1 cellular context compared by ENCODE assay signal in genomic region chr9:34664281-34665108, GRCh38.
A peak's percentile ranks its signal among the peaks of the same experiment; 100 is the strongest.
TF ChIP-seq lines count a peak whose summit lies in the region.

No MANE protein-coding gene starts in this region.

TF ChIP-seq in HepG2, 621 proteins besides CTCF, POLR2A, EP300 and RAD21 (continues in another document):
- TF ChIP-seq IKZF4 (CRISPR knock-in tag; IDR thresholded peaks at IDR 0.05; ENCODE audit: borderline replicate concordance, low read depth, not compliant biosample characterization): no peak
- TF ChIP-seq, protein P1, sequence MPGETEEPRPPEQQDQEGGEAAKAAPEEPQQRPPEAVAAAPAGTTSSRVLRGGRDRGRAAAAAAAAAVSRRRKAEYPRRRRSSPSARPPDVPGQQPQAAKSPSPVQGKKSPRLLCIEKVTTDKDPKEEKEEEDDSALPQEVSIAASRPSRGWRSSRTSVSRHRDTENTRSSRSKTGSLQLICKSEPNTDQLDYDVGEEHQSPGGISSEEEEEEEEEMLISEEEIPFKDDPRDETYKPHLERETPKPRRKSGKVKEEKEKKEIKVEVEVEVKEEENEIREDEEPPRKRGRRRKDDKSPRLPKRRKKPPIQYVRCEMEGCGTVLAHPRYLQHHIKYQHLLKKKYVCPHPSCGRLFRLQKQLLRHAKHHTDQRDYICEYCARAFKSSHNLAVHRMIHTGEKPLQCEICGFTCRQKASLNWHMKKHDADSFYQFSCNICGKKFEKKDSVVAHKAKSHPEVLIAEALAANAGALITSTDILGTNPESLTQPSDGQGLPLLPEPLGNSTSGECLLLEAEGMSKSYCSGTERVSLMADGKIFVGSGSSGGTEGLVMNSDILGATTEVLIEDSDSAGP (CRISPR knock-in tag; IDR thresholded peaks at IDR 0.05; ENCODE audit: borderline replicate concordance): peak; percentile 41; the same call in 1 of the 2 replicates
- TF ChIP-seq, protein P2, sequence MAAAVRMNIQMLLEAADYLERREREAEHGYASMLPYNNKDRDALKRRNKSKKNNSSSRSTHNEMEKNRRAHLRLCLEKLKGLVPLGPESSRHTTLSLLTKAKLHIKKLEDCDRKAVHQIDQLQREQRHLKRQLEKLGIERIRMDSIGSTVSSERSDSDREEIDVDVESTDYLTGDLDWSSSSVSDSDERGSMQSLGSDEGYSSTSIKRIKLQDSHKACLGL (CRISPR knock-in tag; IDR thresholded peaks at IDR 0.05): no peak
- TF ChIP-seq ZNF17 (CRISPR knock-in tag; IDR thresholded peaks at IDR 0.05): no peak
- 0 out of 2 replicates have a peak, but pooled peaks have one; percentile 23 for TF ChIP-seq ZNF644 (CRISPR knock-in tag; IDR thresholded peaks at IDR 0.05; ENCODE audit: low read depth)
- TF ChIP-seq CHCHD3 (CRISPR knock-in tag; IDR thresholded peaks at IDR 0.05): no peak
- no peak for TF ChIP-seq ZBTB46 (CRISPR knock-in tag; IDR thresholded peaks at IDR 0.05; ENCODE audit: borderline replicate concordance)
- no peak for TF ChIP-seq ZNF660 (CRISPR knock-in tag; IDR thresholded peaks at IDR 0.05; ENCODE audit: borderline replicate concordance, low read depth)
- TF ChIP-seq ESRRA (CRISPR knock-in tag; IDR thresholded peaks at IDR 0.05; ENCODE audit: low read depth): no peak
- TF ChIP-seq, protein P3, sequence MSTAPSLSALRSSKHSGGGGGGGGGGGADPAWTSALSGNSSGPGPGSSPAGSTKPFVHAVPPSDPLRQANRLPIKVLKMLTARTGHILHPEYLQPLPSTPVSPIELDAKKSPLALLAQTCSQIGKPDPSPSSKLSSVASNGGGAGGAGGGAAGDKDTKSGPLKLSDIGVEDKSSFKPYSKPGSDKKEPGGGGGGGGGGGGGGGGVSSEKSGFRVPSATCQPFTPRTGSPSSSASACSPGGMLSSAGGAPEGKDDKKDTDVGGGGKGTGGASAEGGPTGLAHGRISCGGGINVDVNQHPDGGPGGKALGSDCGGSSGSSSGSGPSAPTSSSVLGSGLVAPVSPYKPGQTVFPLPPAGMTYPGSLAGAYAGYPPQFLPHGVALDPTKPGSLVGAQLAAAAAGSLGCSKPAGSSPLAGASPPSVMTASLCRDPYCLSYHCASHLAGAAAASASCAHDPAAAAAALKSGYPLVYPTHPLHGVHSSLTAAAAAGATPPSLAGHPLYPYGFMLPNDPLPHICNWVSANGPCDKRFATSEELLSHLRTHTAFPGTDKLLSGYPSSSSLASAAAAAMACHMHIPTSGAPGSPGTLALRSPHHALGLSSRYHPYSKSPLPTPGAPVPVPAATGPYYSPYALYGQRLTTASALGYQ (CRISPR knock-in tag; IDR thresholded peaks at IDR 0.05): no peak
- TF ChIP-seq ARID2 (CRISPR knock-in tag; IDR thresholded peaks at IDR 0.05; ENCODE audit: borderline replicate concordance): no peak
- TF ChIP-seq ZNF253 (CRISPR knock-in tag; IDR thresholded peaks at IDR 0.05; ENCODE audit: borderline replicate concordance): no peak
- TF ChIP-seq ZNF451 (CRISPR knock-in tag; IDR thresholded peaks at IDR 0.05): no peak
- no peak for TF ChIP-seq ZNF407 (CRISPR knock-in tag; IDR thresholded peaks at IDR 0.05; ENCODE audit: not compliant biosample characterization)
- TF ChIP-seq CENPX (CRISPR knock-in tag; IDR thresholded peaks at IDR 0.05): no peak
- no peak for TF ChIP-seq FOXM1 (CRISPR knock-in tag; IDR thresholded peaks at IDR 0.05)
- TF ChIP-seq ZNF232 (CRISPR knock-in tag; IDR thresholded peaks at IDR 0.05; ENCODE audit: borderline replicate concordance): no peak
- TF ChIP-seq KLF16 (CRISPR knock-in tag; IDR thresholded peaks at IDR 0.05): no peak
- TF ChIP-seq TRIM24 (CRISPR knock-in tag; IDR thresholded peaks at IDR 0.05): no peak
- no peak for TF ChIP-seq TOPORS (CRISPR knock-in tag; IDR thresholded peaks at IDR 0.05)
- 0 out of 2 replicates have a peak, but pooled peaks have one; percentile 36 for TF ChIP-seq TRAFD1 (CRISPR knock-in tag; IDR thresholded peaks at IDR 0.05; ENCODE audit: borderline replicate concordance)
- no peak for TF ChIP-seq BHLHE40 (IDR thresholded peaks at IDR 0.05; ENCODE audit: low read length)
- TF ChIP-seq GPN1 (CRISPR knock-in tag; IDR thresholded peaks at IDR 0.05; ENCODE audit: borderline replicate concordance): no peak
- peak; percentile 12; the same call in 1 of the 2 replicates for TF ChIP-seq HOXA3 (CRISPR knock-in tag; IDR thresholded peaks at IDR 0.05)
- TF ChIP-seq TCF7 (IDR thresholded peaks at IDR 0.05; ENCODE audit: low read depth): no peak
- TF ChIP-seq, protein P4, sequence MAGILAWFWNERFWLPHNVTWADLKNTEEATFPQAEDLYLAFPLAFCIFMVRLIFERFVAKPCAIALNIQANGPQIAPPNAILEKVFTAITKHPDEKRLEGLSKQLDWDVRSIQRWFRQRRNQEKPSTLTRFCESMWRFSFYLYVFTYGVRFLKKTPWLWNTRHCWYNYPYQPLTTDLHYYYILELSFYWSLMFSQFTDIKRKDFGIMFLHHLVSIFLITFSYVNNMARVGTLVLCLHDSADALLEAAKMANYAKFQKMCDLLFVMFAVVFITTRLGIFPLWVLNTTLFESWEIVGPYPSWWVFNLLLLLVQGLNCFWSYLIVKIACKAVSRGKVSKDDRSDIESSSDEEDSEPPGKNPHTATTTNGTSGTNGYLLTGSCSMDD (CRISPR knock-in tag; IDR thresholded peaks at IDR 0.05): no peak
- TF ChIP-seq XRCC5 (optimal IDR thresholded peaks at IDR 0.05; ENCODE audit: low read length): peak; percentile 94
- TF ChIP-seq ZNF598 (CRISPR knock-in tag; IDR thresholded peaks at IDR 0.05; ENCODE audit: borderline replicate concordance): no peak
- TF ChIP-seq ZNF556 (CRISPR knock-in tag; IDR thresholded peaks at IDR 0.05; ENCODE audit: borderline replicate concordance): no peak
- no peak for TF ChIP-seq REXO4 (CRISPR knock-in tag; IDR thresholded peaks at IDR 0.05; ENCODE audit: borderline replicate concordance)
- peak; percentile 32; the same call in 1 of the 2 replicates for TF ChIP-seq MAZ (IDR thresholded peaks at IDR 0.05; ENCODE audit: borderline replicate concordance, low read depth, low read length)
- TF ChIP-seq MAZ (CRISPR knock-in tag; IDR thresholded peaks at IDR 0.05; ENCODE audit: low read depth): no peak
- TF ChIP-seq ZNF703 (CRISPR knock-in tag; IDR thresholded peaks at IDR 0.05; ENCODE audit: borderline replicate concordance): no peak
- no peak for TF ChIP-seq MBNL3 (CRISPR knock-in tag; conservative IDR thresholded peaks at IDR 0.05)
- TF ChIP-seq NFATC3 (CRISPR knock-in tag; IDR thresholded peaks at IDR 0.05): no peak
- TF ChIP-seq ZNF616 (CRISPR knock-in tag; IDR thresholded peaks at IDR 0.05; ENCODE audit: low read depth): no peak
- TF ChIP-seq PITX1 (CRISPR knock-in tag; IDR thresholded peaks at IDR 0.05): no peak
- no peak for TF ChIP-seq ZNF235 (CRISPR knock-in tag; IDR thresholded peaks at IDR 0.05; ENCODE audit: borderline replicate concordance)
- TF ChIP-seq MTF2 (CRISPR knock-in tag; IDR thresholded peaks at IDR 0.05; ENCODE audit: borderline replicate concordance): no peak
- no peak for TF ChIP-seq ETS1 (CRISPR knock-in tag; IDR thresholded peaks at IDR 0.05)
- no peak for TF ChIP-seq ZBTB37 (CRISPR knock-in tag; IDR thresholded peaks at IDR 0.05)
- TF ChIP-seq NFYB (CRISPR knock-in tag; IDR thresholded peaks at IDR 0.05): no peak
- no peak for TF ChIP-seq ZNF879 (CRISPR knock-in tag; IDR thresholded peaks at IDR 0.05)
- TF ChIP-seq, protein P5, sequence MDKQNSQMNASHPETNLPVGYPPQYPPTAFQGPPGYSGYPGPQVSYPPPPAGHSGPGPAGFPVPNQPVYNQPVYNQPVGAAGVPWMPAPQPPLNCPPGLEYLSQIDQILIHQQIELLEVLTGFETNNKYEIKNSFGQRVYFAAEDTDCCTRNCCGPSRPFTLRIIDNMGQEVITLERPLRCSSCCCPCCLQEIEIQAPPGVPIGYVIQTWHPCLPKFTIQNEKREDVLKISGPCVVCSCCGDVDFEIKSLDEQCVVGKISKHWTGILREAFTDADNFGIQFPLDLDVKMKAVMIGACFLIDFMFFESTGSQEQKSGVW (CRISPR knock-in tag; IDR thresholded peaks at IDR 0.05; ENCODE audit: borderline replicate concordance): no peak
- no peak for TF ChIP-seq RAD51 (IDR thresholded peaks at IDR 0.05; ENCODE audit: borderline replicate concordance)
